Comparison of ENCODE assay signal across 1 cellular context in genomic region chr5:178209334-178210072, GRCh38.
TF ChIP-seq lines count a peak whose summit lies in the region.

No MANE protein-coding gene starts in this region.

TF ChIP-seq in HepG2, 621 proteins besides CTCF, POLR2A, EP300 and RAD21:
- TF ChIP-seq ATAD3A (CRISPR knock-in tag; IDR thresholded peaks at IDR 0.05): no peak
- no peak for TF ChIP-seq ELF3 (CRISPR knock-in tag; IDR thresholded peaks at IDR 0.05)
- TF ChIP-seq POLR2G (IDR thresholded peaks at IDR 0.05; ENCODE audit: low read depth, low read length): 0 out of 2 replicates have a peak, but pooled peaks have one; percentile 35
- 0 out of 2 replicates have a peak, but pooled peaks have one; percentile 22 for TF ChIP-seq POLR2AphosphoS5 (IDR thresholded peaks at IDR 0.05; ENCODE audit: low read depth, low read length)
- TF ChIP-seq RBM22 (optimal IDR thresholded peaks at IDR 0.05; ENCODE audit: low read length): peak; percentile 46
TF ChIP-seq in HepG2: peak in this region for 3.
